ENCODE assay signal across 15 cellular contexts in the genomic region with DNA sequence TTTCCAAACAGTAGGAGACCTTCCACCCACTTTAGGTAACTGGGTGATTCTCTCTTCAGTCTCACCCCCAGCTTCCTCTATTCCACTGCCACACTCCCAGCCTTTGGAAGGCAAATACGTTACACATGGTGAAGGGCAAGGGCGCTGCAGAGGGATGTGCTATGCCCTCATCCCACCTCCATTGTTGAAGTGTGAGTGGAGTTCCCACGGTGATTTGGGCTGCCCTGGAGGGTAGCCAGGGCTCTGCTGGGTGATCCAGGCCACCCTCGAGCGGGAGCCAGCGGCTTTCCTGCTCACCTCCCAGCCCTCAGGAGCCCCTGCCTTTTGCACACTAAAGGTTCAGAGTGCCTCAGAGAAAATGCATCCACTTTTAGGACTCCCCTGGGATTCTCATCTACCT.
"Had no signal": no experiment of that assay in that cellular context is flagged by ENCODE, and none has a peak within 500 bp of the region (broad histone marks: within the 10 kb centered on the region; RNA-seq: fewer than 3 reads in every experiment).

No MANE protein-coding gene starts in this region.

- H3K36me3 Mint-ChIP-seq: natural killer cell treated with Interleukin-12 subunit alpha and Interleukin-12 subunit beta and Interleukin-15 and Interleukin-18, amount 100 ng/mL, for 72 hours; stimulated activated effector memory CD8-positive, alpha-beta T cell treated with anti-CD3 and anti-CD28 coated beads, Interleukin-12 subunit alpha, Interleukin-12 subunit beta, amount 100 ng/mL, for 72 hours had no signal

- H3K4me3 ChIP-seq: smooth muscle cell, tibial nerve, uterus had no signal

- H3K27me3 ChIP-seq: tibial nerve, uterus had no signal

- ATAC-seq: natural killer cell treated with Interleukin-12 subunit alpha and Interleukin-12 subunit beta and Interleukin-15 and Interleukin-18, amount 100 ng/mL, for 72 hours; sciatic nerve had no signal

- H3K36me3 ChIP-seq: uterus had no signal

- H3K9me3 Mint-ChIP-seq: activated naive CD4-positive, alpha-beta T cell treated with anti-CD3 and anti-CD28 coated beads, Interleukin-2, amount 50 U/mL, for 72 hours; activated T-cell treated with anti-CD3 and anti-CD28 coated beads, Interleukin-2, amount 50 U/mL, for 72 hours; immature natural killer cell; natural killer cell treated with Interleukin-12 subunit alpha and Interleukin-12 subunit beta and Interleukin-15 and Interleukin-18, amount 100 ng/mL, for 72 hours; stimulated activated effector memory CD8-positive, alpha-beta T cell treated with anti-CD3 and anti-CD28 coated beads, Interleukin-12 subunit alpha, Interleukin-12 subunit beta, amount 100 ng/mL, for 72 hours had no signal

- H3K4me1 ChIP-seq: tibial nerve, uterus had no signal

- DNase-seq: activated CD4-positive, alpha-beta T cell treated with anti-CD3 and anti-CD28 coated beads, Interleukin-2, amount 50 U/mL, for 1 hour; activated CD4-positive, CD25-positive, alpha-beta regulatory T cell treated with anti-CD3 and anti-CD28 coated beads, Interleukin-2, amount 50 U/mL, for 72 hours; activated CD8-positive, alpha-beta memory T cell treated with anti-CD3 and anti-CD28 coated beads, Interleukin-2, amount 50 U/mL, for 48 hours; activated gamma-delta T cell; activated T-cell treated with anti-CD3 and anti-CD28 coated beads, Interleukin-2, amount 50 U/mL, for 72 hours; immature natural killer cell; stimulated activated CD4-positive, alpha-beta T cell treated with anti-CD3 and anti-CD28 coated beads, Interleukin-4, amount 100 ng/mL, for 24 hours; uterus had no signal

- H3K27ac ChIP-seq: parathyroid adenoma, tibial nerve, uterus had no signal

- H3K4me3 Mint-ChIP-seq: immature natural killer cell; natural killer cell treated with Interleukin-12 subunit alpha and Interleukin-12 subunit beta and Interleukin-15 and Interleukin-18, amount 100 ng/mL, for 72 hours; stimulated activated effector memory CD8-positive, alpha-beta T cell treated with anti-CD3 and anti-CD28 coated beads, Interleukin-12 subunit alpha, Interleukin-12 subunit beta, amount 100 ng/mL, for 72 hours had no signal

- H3K9me3 ChIP-seq: tibial nerve, uterus had no signal

- H3K27ac Mint-ChIP-seq: activated naive CD4-positive, alpha-beta T cell treated with anti-CD3 and anti-CD28 coated beads, Interleukin-2, amount 50 U/mL, for 72 hours; natural killer cell treated with Interleukin-12 subunit alpha and Interleukin-12 subunit beta and Interleukin-15 and Interleukin-18, amount 100 ng/mL, for 72 hours had no signal
